Comparison of ENCODE assay signal across 16 cellular contexts in genomic region chr20:35956616-35957015, GRCh38. TPM values are rescaled to one million over a fixed set of nuclear protein-coding genes. Genes with fewer than 3 reads are reported as not detected.
DNase-seq lines count a peak whose midpoint lies in the region; ATAC-seq and TF ChIP-seq lines count a peak whose summit lies in the region.
"Had no signal": no experiment of that assay in that cellular context is flagged by ENCODE, and none has a peak within 500 bp of the region (broad histone marks: within the 10 kb centered on the region; RNA-seq: fewer than 3 reads in every experiment).

No MANE protein-coding gene starts in this region.

- peaks cover 27% of the 10 kb centered on the region for H3K36me3 Mint-ChIP-seq in MCF 10A (ENCODE audit: insufficient read depth, unreplicated experiment)
- H3K36me3 Mint-ChIP-seq in T-cell: no peaks in the 10 kb centered on the region
- peaks cover 14% of the 10 kb centered on the region for H3K36me3 Mint-ChIP-seq in nephron (ENCODE audit: low read depth)

- H3K36me3 ChIP-seq in breast epithelium: no peaks in the 10 kb centered on the region

- H3K9me3 Mint-ChIP-seq in MCF 10A (ENCODE audit: unreplicated experiment) (no peaks in the 10 kb centered on the region), T-cell (peaks cover 0 to 6% (median 0%) of the 10 kb centered on the region in 3 donors), nephron (no peaks in the 10 kb centered on the region)
- H3K9me3 Mint-ChIP-seq: HFFc6 had no signal

- TF ChIP-seq CTCF in MCF 10A (IDR thresholded peaks at IDR 0.05; ENCODE audit: unreplicated experiment): no peak
- no peak for TF ChIP-seq CTCF in breast epithelium (IDR thresholded peaks at IDR 0.05)
- no peak for TF ChIP-seq CTCF in nephron (IDR thresholded peaks at IDR 0.05; ENCODE audit: unreplicated experiment in 3 of 3)

- H3K27ac ChIP-seq in breast epithelium: no peak overlapping the region

- H3K27ac Mint-ChIP-seq in MCF 10A (ENCODE audit: low read depth, unreplicated experiment) (peak overlapping the region; percentile 61), T-cell (no peak overlapping the region), nephron (peak overlapping the region in 1 of 3 experiments; percentile 40)
- H3K27ac Mint-ChIP-seq: CD14-positive monocyte, HFFc6 had no signal

- H3K4me1 Mint-ChIP-seq in MCF 10A (ENCODE audit: insufficient read depth, unreplicated experiment): peaks cover 13% of the 10 kb centered on the region
- peaks cover 18 to 20% (median 20%) of the 10 kb centered on the region in 3 donors for H3K4me1 Mint-ChIP-seq in T-cell
- peaks cover 12% of the 10 kb centered on the region for H3K4me1 Mint-ChIP-seq in nephron

- H3K4me3 Mint-ChIP-seq in MCF 10A (ENCODE audit: unreplicated experiment): peak overlapping the region; percentile 34
- peak overlapping the region in 2 of 3 donors; percentile 17 to 25 for H3K4me3 Mint-ChIP-seq in T-cell
- peak overlapping the region; percentile 41 to 70 (median 48) for H3K4me3 Mint-ChIP-seq in nephron
- H3K4me3 Mint-ChIP-seq: CD14-positive monocyte, HFFc6 had no signal

- intact Hi-C loops in MCF 10A (cut with micrococcal nuclease): loop anchor here (10.0 kb wide), 1 partner anchor 442 kb away; no protein-coding TSS in a partner anchor
- intact Hi-C loops in breast epithelium (cut with DNase I; ENCODE audit: low total_unique reads): no loop called here

- no peak for ATAC-seq in T-cell (replicated peaks in 1 of 4)
- no peak for ATAC-seq in HG03442 (IDR thresholded peaks at IDR 0.05; ENCODE audit: unreplicated experiment)

- in situ Hi-C loops in G401 (cut with HindIII; ENCODE audit: low sequenced_read_pairs): no loop called here
- in situ Hi-C loops in ACHN (cut with HindIII; ENCODE audit: low pct_ligation_motif_present, low pct_unique_long_range_greater_than_20kb, low sequenced_read_pairs): no loop called here

- no peak overlapping the region for H3K4me3 ChIP-seq in breast epithelium

- no peaks in the 10 kb centered on the region for H3K27me3 Mint-ChIP-seq in MCF 10A (ENCODE audit: insufficient read depth, unreplicated experiment)
- H3K27me3 Mint-ChIP-seq in T-cell: no peaks in the 10 kb centered on the region
- no peaks in the 10 kb centered on the region for H3K27me3 Mint-ChIP-seq in nephron (ENCODE audit: low read depth)

- no peaks in the 10 kb centered on the region for H3K9me3 ChIP-seq in breast epithelium

- TF ChIP-seq POLR2A in breast epithelium (IDR thresholded peaks at IDR 0.05): no peak

- BruUV-seq in MCF 10A (replicated peaks; lab: Mats Ljungman, UMichigan): no TSS peak

- peaks cover 4 to 12% of the 10 kb centered on the region in 2 donors for H3K4me1 ChIP-seq in breast epithelium

- peak; percentile 17 for DNase-seq in MCF 10A (ENCODE audit: unreplicated experiment)
- no peak for DNase-seq in breast epithelium (ENCODE audit: low spot score in 2 of 2)
- DNase-seq in T-cell: no peak
- no peak for DNase-seq in G401 (ENCODE audit: low spot score)
- no peak for DNase-seq in ACHN
- DNase-seq: AML-193, EL, HFFc6, KG1, NCI-H1436, NCI-H2029, NCI-H2171 treated with DMSO at 0.1 percent for 48 hours, NCI-H774 had no signal

- POLR2A ChIA-PET in MCF 10A (lab: Yijun Ruan, JAX): interaction anchor here (0.6 to 6.8 kb wide), 15 partner anchors 11 to 502 kb away, joined by 3 to 125 read pairs (median 5); partner anchors contain the start of genes CNBD2 and RBM39
- POLR2A ChIA-PET in T-cell (lab: Charles Lee): no interaction called here

- no peaks in the 10 kb centered on the region for H3K27me3 ChIP-seq in breast epithelium

- CTCF ChIA-PET in MCF 10A (lab: Yijun Ruan, JAX) (interaction anchor here (0.7 to 5.3 kb wide), 4 partner anchors 22 to 254 kb away, joined by 3 to 36 read pairs (median 10); no protein-coding TSS in a partner anchor), T-cell (lab: Charles Lee) (no interaction called here)

RNA-seq across cellular contexts. Expression of gene SCAND1, which starts 2.3 kb away (rescaled TPM):
- total RNA-seq in MCF 10A (2022) (54.6 and 63.4 TPM in 2 replicates), breast epithelium (100 to 1,000 TPM in 1 of 3 donors, 10 to 100 TPM in 2; 87.5 to 103 (median 89.6) TPM), T-cell (10 to 100 TPM; 50.0 to 78.8 (median 70.8) TPM)
- 83.0 and 147 TPM in 2 replicates for total RNA-seq in G401 (2014; rRNA removed; shearing (Covaris generic))

RNA-seq across cellular contexts. Expression of gene CNBD2, which starts 11.8 kb away (rescaled TPM):
- total RNA-seq in MCF 10A (2022) (2.2 and 3.4 TPM in 2 replicates), breast epithelium (1 to 10 TPM; 2.2 to 6.7 (median 2.3) TPM), T-cell (10 to 100 TPM in 2 of 5 donors, 1 to 10 TPM in 3; 5.3 to 20.1 (median 7.4) TPM)
- 5.8 and 8.6 TPM in 2 replicates for total RNA-seq in G401 (2014; rRNA removed; shearing (Covaris generic))
